12 cellular contexts compared by ENCODE assay signal in the genomic region with DNA sequence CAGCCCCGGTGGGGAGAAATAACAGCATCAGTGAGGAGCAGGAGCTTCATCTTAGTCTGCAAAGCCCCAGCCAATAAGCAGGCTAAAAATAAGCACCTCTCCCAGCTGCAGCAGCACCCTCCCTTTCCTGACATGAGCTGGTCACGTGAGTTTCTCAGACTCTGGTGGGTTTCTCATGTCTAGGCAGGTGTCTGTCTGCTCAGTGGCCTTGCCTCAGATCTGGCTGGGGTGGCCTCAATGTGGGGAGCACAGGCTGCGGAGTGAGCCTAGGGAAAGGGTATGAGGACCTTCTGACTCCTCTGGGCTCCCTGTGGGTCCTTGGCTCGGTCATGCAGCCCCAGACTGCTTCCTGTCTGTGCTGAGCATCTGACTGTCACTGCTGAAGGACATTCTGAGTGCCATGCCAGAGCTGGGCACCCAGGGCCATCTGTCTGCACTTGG.
A peak's percentile ranks its signal among the peaks of the same experiment; 100 is the strongest.
DNase-seq lines count a peak whose midpoint lies in the region; ATAC-seq and TF ChIP-seq lines count a peak whose summit lies in the region.
"Had no signal": no experiment of that assay in that cellular context is flagged by ENCODE, and none has a peak within 500 bp of the region (broad histone marks: within the 10 kb centered on the region; RNA-seq: fewer than 3 reads in every experiment).

No MANE protein-coding gene starts in this region.

- dilution Hi-C loops in mammary epithelial cell (cut with HindIII; ENCODE audit: low sequenced_read_pairs): no loop called here

- H4K20me1 ChIP-seq in MM.1S (ENCODE audit: insufficient read depth, low read length) (no peaks in the 10 kb centered on the region), mammary epithelial cell (ENCODE audit: insufficient read depth, low read length) (no peaks in the 10 kb centered on the region)

- 86% methylated on average over 3 of the region's 4 CpGs for WGBS in mammary epithelial cell (ENCODE audit: low coverage, missing lambda C conversion rate)

- H3K27ac Mint-ChIP-seq in CD8-positive, alpha-beta memory T cell: peak overlapping the region in 4 of 8 donors; percentile 10 to 84 (median 60)
- H3K27ac Mint-ChIP-seq in activated naive CD4-positive, alpha-beta T cell treated with anti-CD3 and anti-CD28 coated beads, Interleukin-2, amount 50 U/mL, for 72 hours: peak overlapping the region; percentile 32 to 68

- peak overlapping the region in 4 of 7 donors; percentile 15 to 67 (median 42) for H3K4me3 Mint-ChIP-seq in CD8-positive, alpha-beta memory T cell
- H3K4me3 Mint-ChIP-seq: brain had no signal

- CTCF ChIA-PET in CD8-positive, alpha-beta memory T cell (lab: Charles Lee): interaction anchor here (0.8 to 4.8 kb wide), 3 partner anchors 9 to 97 kb away, joined by 3 to 35 read pairs (median 5); no protein-coding TSS in a partner anchor
- CTCF ChIA-PET in mammary epithelial cell (lab: Charles Lee; ENCODE audit: low non-redundant PET): no interaction called here

- intact Hi-C loops in mammary epithelial cell (cut with micrococcal nuclease): no loop called here

- no peaks in the 10 kb centered on the region for H3K36me3 ChIP-seq in CD8-positive, alpha-beta memory T cell (ENCODE audit: insufficient read depth, low read length)
- no peaks in the 10 kb centered on the region for H3K36me3 ChIP-seq in MM.1S (replicated peaks; ENCODE audit: insufficient read depth, low read length)
- H3K36me3 ChIP-seq in mammary epithelial cell (ENCODE audit: insufficient read depth, low read length): no peaks in the 10 kb centered on the region
- H3K36me3 ChIP-seq: heart right ventricle had no signal

- H3K9me3 ChIP-seq in CD8-positive, alpha-beta memory T cell (ENCODE audit: low read length): no peaks in the 10 kb centered on the region
- H3K9me3 ChIP-seq in MM.1S (replicated peaks; ENCODE audit: insufficient read depth, low read length) (no peaks in the 10 kb centered on the region), mammary epithelial cell (replicated peaks; ENCODE audit: insufficient read depth, low read length) (no peaks in the 10 kb centered on the region)
- H3K9me3 ChIP-seq: heart right ventricle had no signal

- in situ Hi-C loops in mammary epithelial cell (cut with MboI; ENCODE audit: low sequenced_read_pairs in 2 of 2): no loop called here

- H3K4me2 ChIP-seq in MM.1S (ENCODE audit: low read depth, low read length) (peak overlapping the region; percentile 62), mammary epithelial cell (ENCODE audit: insufficient read depth, low read depth, low read length) (no peak overlapping the region)
- H3K4me2 ChIP-seq: KMS-11 had no signal

- H3K4me3 ChIP-seq in CD8-positive, alpha-beta memory T cell (ENCODE audit: low read length): no peak overlapping the region
- H3K4me3 ChIP-seq in MM.1S (ENCODE audit: low read length) (peak overlapping the region; percentile 30), mammary epithelial cell (replicated peaks in 1 of 3; ENCODE audit: insufficient read depth in 1 of 3, low read depth in 2 of 3, low read length in 3 of 3) (no peak overlapping the region)
- H3K4me3 ChIP-seq: heart right ventricle, skin epidermis had no signal

- H3K27me3 ChIP-seq in CD8-positive, alpha-beta memory T cell (ENCODE audit: insufficient read depth, low read length, poor library complexity, severe bottlenecking): no peaks in the 10 kb centered on the region
- no peaks in the 10 kb centered on the region for H3K27me3 ChIP-seq in MM.1S (replicated peaks; ENCODE audit: insufficient read depth, low read length)
- no peaks in the 10 kb centered on the region for H3K27me3 ChIP-seq in mammary epithelial cell (ENCODE audit: insufficient read depth, low read length)

- TF ChIP-seq CTCF in MM.1S (IDR thresholded peaks at IDR 0.05; ENCODE audit: low read length) (no peak), mammary epithelial cell (conservative IDR thresholded peaks at IDR 0.05 in 1 of 2, IDR thresholded peaks at IDR 0.05 in 1 of 2; ENCODE audit: extremely low read depth in 1 of 2, insufficient read depth in 1 of 2, low read depth in 1 of 2, low read length in 2 of 2) (no peak)

- H3K4me1 ChIP-seq in CD8-positive, alpha-beta memory T cell (ENCODE audit: insufficient read depth, low read length): peaks cover 52% of the 10 kb centered on the region
- H3K4me1 ChIP-seq in MM.1S (ENCODE audit: low read length): peaks cover 52% of the 10 kb centered on the region
- peaks cover 15% of the 10 kb centered on the region for H3K4me1 ChIP-seq in mammary epithelial cell (ENCODE audit: insufficient read depth, low read length)

- BruUV-seq in mammary epithelial cell (replicated peaks; lab: Mats Ljungman, UMichigan): no TSS peak

- H3K9me3 Mint-ChIP-seq in CD8-positive, alpha-beta memory T cell: no peaks in the 10 kb centered on the region
- no peaks in the 10 kb centered on the region for H3K9me3 Mint-ChIP-seq in activated naive CD4-positive, alpha-beta T cell treated with anti-CD3 and anti-CD28 coated beads, Interleukin-2, amount 50 U/mL, for 72 hours

- peak overlapping the region; percentile 21 for H2AFZ ChIP-seq in MM.1S (ENCODE audit: low read length)
- H2AFZ ChIP-seq in mammary epithelial cell (ENCODE audit: low read depth, low read length): no peak overlapping the region

- DNase-seq in CD8-positive, alpha-beta memory T cell: peak in 1 of 5 donors; percentile 39
- DNase-seq in MM.1S: peak; percentile 53
- peak in 1 of 2 donors; percentile 38 for DNase-seq in activated naive CD4-positive, alpha-beta T cell treated with anti-CD3 and anti-CD28 coated beads, Interleukin-2, amount 50 U/mL, for 72 hours (ENCODE audit: low spot score in 2 of 2)
- peak; percentile 29 for DNase-seq in midbrain (lab: John Stamatoyannopoulos, UW)
- DNase-seq in LoVo (ENCODE audit: low spot score): no peak
- DNase-seq in mammary epithelial cell: no peak
- DNase-seq: COR-L47, heart right ventricle had no signal

- no peak overlapping the region for H3K27ac ChIP-seq in CD8-positive, alpha-beta memory T cell (ENCODE audit: low read depth, low read length)
- H3K27ac ChIP-seq in MM.1S (ENCODE audit: low read length): peak overlapping the region; percentile 32; the same call in 1 of the 2 replicates
- H3K27ac ChIP-seq in mammary epithelial cell (ENCODE audit: insufficient read depth, low read depth, low read length): no peak overlapping the region
- H3K27ac ChIP-seq: heart right ventricle, KMS-11, skin epidermis had no signal

- POLR2A ChIA-PET in CD8-positive, alpha-beta memory T cell (lab: Charles Lee): interaction anchor here (1.0 kb wide), 1 partner anchor 9 kb away, joined by 3 read pairs; no protein-coding TSS in a partner anchor

- H3F3A ChIP-seq in MM.1S (ENCODE audit: insufficient read depth, low read length): peaks cover 44% of the 10 kb centered on the region

- H3K27me3 Mint-ChIP-seq in CD8-positive, alpha-beta memory T cell: peaks cover 0 to 4% of the 10 kb centered on the region in 2 donors

- H3K9ac ChIP-seq in MM.1S (ENCODE audit: low read length) (peak overlapping the region; percentile 12; the same call in 1 of the 2 replicates), mammary epithelial cell (ENCODE audit: insufficient read depth, low read length) (no peak overlapping the region)
- H3K9ac ChIP-seq: KMS-11 had no signal

- no peaks in the 10 kb centered on the region for H3K9me2 ChIP-seq in MM.1S (replicated peaks; ENCODE audit: insufficient read depth, low read length)

- no peak for ATAC-seq in activated naive CD4-positive, alpha-beta T cell treated with anti-CD3 and anti-CD28 coated beads, Interleukin-2, amount 50 U/mL, for 72 hours
- no peak for ATAC-seq in GM19351 (IDR thresholded peaks at IDR 0.05; ENCODE audit: unreplicated experiment)

- no peaks in the 10 kb centered on the region for H3K36me3 Mint-ChIP-seq in CD8-positive, alpha-beta memory T cell
- H3K36me3 Mint-ChIP-seq in activated naive CD4-positive, alpha-beta T cell treated with anti-CD3 and anti-CD28 coated beads, Interleukin-2, amount 50 U/mL, for 72 hours: no peaks in the 10 kb centered on the region
- H3K36me3 Mint-ChIP-seq: brain had no signal

- no peaks in the 10 kb centered on the region for H3K79me2 ChIP-seq in MM.1S (ENCODE audit: low read length)
- no peaks in the 10 kb centered on the region for H3K79me2 ChIP-seq in mammary epithelial cell (ENCODE audit: insufficient read depth, low read length)

- H3K4me1 Mint-ChIP-seq in CD8-positive, alpha-beta memory T cell: peaks cover 51 to 53% (median 51%) of the 10 kb centered on the region in 3 donors

Comparison
In these comparisons a context has a peak if more than half of its experiments do, and no peak if none do; other contexts are left out.
1. DNase-seq: peak in MM.1S (single experiment) and midbrain (single experiment); none in LoVo (single experiment) and mammary epithelial cell (single experiment).